ENCODE assay signal across 8 cellular contexts in the genomic region with DNA sequence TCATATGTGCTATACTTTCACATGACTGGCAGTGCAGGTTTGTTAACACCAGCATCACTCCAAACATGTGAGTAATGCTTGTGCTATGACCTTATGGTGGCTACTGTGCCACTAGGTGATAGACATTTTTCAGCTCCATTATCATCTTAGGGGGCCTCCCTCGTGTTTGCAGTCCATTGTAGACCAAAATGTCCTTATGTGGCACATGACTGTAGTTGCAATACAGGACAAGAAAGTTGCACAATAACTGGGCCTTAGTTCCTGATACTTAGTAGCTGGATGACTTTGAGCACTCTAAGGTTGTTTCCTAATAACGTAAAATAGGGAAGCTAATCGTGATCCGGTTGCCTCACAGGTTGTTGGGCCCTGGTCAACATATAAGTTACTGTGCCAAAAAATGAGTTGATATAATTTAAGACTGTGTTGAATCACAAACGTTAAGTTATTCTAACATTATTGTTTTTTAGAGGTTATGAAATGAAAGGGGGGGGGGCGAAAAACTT. TPM values are rescaled to one million over a fixed set of nuclear protein-coding genes. Genes with fewer than 3 reads are reported as not detected.
DNase-seq lines count a peak whose midpoint lies in the region; ATAC-seq and TF ChIP-seq lines count a peak whose summit lies in the region.

No MANE protein-coding gene starts in this region.

- no peak for TF ChIP-seq CTCF in right atrium auricular region (IDR thresholded peaks at IDR 0.05)

- no peaks in the 10 kb centered on the region for H3K36me3 ChIP-seq in right atrium auricular region
- H3K36me3 ChIP-seq in skeletal muscle satellite cell (ENCODE audit: insufficient read depth, low read length): no peaks in the 10 kb centered on the region

- H3K4me1 ChIP-seq in right atrium auricular region: peaks cover 0 to 22% of the 10 kb centered on the region in 2 donors
- H3K4me1 ChIP-seq in skeletal muscle satellite cell (ENCODE audit: control insufficient read depth, insufficient read depth, low read length): peaks cover 30% of the 10 kb centered on the region

- no peaks in the 10 kb centered on the region for H3K27me3 ChIP-seq in right atrium auricular region
- no peaks in the 10 kb centered on the region for H3K27me3 ChIP-seq in skeletal muscle satellite cell (ENCODE audit: control insufficient read depth, insufficient read depth, low read length)

- peak overlapping the region; percentile 95 for H3K27ac ChIP-seq in right atrium auricular region

- H3K9ac ChIP-seq in skeletal muscle satellite cell (ENCODE audit: low read depth, low read length): peak overlapping the region; percentile 89

- peak overlapping the region; percentile 97 for H3K4me2 ChIP-seq in skeletal muscle satellite cell (ENCODE audit: low read length)

- H3K4me3 ChIP-seq in right atrium auricular region (peak overlapping the region in 1 of 2 donors; percentile 95), skeletal muscle satellite cell (ENCODE audit: low read length) (peak overlapping the region; percentile 96)

- H3K9me3 ChIP-seq in right atrium auricular region (no peaks in the 10 kb centered on the region), skeletal muscle satellite cell (replicated peaks; ENCODE audit: low read length) (no peaks in the 10 kb centered on the region)

- DNase-seq in Ammon's horn (ENCODE audit: low spot score) (peak; percentile 59), Kasumi-1 (lab: John Stamatoyannopoulos, UW) (peak; percentile 81 to 82), right atrium auricular region (ENCODE audit: low spot score) (peak; percentile 74), DMS79 treated with DMSO at 0.1 percent for 48 hours (lab: John Stamatoyannopoulos, UW) (no peak)
- no peak for DNase-seq in activated naive CD4-positive, alpha-beta T cell treated with anti-CD3 and anti-CD28 coated beads, Interleukin-2, amount 50 U/mL, for 72 hours (ENCODE audit: low spot score in 2 of 2)
- no peak for DNase-seq in stimulated activated CD4-positive, alpha-beta T cell treated with anti-CD3 and anti-CD28 coated beads, Interleukin-4, amount 100 ng/mL, for 24 hours

- H3K9me3 Mint-ChIP-seq in activated naive CD4-positive, alpha-beta T cell treated with anti-CD3 and anti-CD28 coated beads, Interleukin-2, amount 50 U/mL, for 72 hours: no peaks in the 10 kb centered on the region

- H3K27ac Mint-ChIP-seq in activated naive CD4-positive, alpha-beta T cell treated with anti-CD3 and anti-CD28 coated beads, Interleukin-2, amount 50 U/mL, for 72 hours: peak overlapping the region; percentile 66 to 95

- peak in 1 of 2 donors; percentile 73 for ATAC-seq in activated naive CD4-positive, alpha-beta T cell treated with anti-CD3 and anti-CD28 coated beads, Interleukin-2, amount 50 U/mL, for 72 hours
- ATAC-seq in HG03280 (IDR thresholded peaks at IDR 0.05; ENCODE audit: unreplicated experiment): no peak

- peaks cover 11 to 15% of the 10 kb centered on the region in 2 donors for H3K36me3 Mint-ChIP-seq in activated naive CD4-positive, alpha-beta T cell treated with anti-CD3 and anti-CD28 coated beads, Interleukin-2, amount 50 U/mL, for 72 hours

RNA-seq across cellular contexts. Expression of gene SNX27, which starts 0.5 kb away (rescaled TPM):
- 10 to 100 TPM; 24.3 to 34.4 TPM for total RNA-seq in activated naive CD4-positive, alpha-beta T cell treated with anti-CD3 and anti-CD28 coated beads, Interleukin-2, amount 50 U/mL, for 72 hours
- total RNA-seq in right atrium auricular region: 10 to 100 TPM; 25.2 to 25.8 TPM
- 20.3 and 25.3 TPM in 2 replicates for total RNA-seq in skeletal muscle satellite cell (2012; rRNA removed)

Comparison
In these comparisons a context has a peak if more than half of its experiments do, and no peak if none do; other contexts are left out.
1. DNase-seq: peak in Ammon's horn (single experiment), Kasumi-1 (2 of 2) and right atrium auricular region (single experiment); none in activated naive CD4-positive, alpha-beta T cell treated with anti-CD3 and anti-CD28 coated beads, Interleukin-2, amount 50 U/mL, for 72 hours (0 of 2), stimulated activated CD4-positive, alpha-beta T cell treated with anti-CD3 and anti-CD28 coated beads, Interleukin-4, amount 100 ng/mL, for 24 hours (single experiment) and DMS79 treated with DMSO at 0.1 percent for 48 hours (single experiment).